In the genomic region with DNA sequence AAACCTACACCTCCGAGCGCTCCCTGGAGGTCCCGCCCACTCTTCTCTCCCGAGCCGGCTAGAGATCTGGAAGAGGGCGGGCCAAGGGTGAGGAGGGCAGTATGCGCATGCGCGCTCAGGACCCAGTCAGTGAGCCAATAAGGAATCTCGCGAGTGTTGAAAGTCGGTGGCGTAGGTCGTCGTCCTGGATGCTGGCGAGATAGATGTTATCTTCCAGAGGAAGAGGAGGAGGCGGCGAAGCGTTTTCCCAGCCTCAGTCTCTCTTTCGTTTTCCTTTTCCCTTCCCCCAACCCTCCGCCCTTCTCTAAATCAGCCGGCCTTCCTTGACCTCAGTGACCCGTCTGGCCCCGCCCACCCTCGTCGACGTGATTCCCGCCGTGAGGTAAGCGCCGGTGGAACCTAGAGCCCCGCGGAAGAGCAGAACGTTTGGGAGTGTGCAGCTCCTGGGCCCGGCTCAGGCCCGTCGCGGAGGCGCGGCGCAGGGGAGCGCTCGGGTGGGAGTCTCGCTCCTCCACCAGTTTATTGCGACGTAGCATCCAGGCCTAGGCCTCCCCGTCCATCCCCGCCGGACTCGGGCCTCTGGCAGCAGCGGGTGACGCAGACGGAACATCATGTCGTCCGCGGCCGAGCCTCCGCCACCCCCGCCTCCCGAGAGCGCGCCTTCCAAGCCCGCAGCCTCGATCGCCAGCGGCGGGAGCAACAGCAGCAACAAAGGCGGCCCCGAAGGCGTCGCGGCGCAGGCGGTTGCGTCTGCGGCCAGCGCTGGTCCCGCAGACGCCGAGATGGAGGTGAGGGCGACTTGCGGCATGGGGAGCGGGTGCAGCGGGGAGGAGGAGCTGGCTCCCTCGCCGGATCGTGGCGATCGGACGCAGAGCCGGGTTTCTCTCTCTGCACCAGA, we compare ENCODE assay signal across 8 cellular contexts. TPM values are rescaled to one million over a fixed set of nuclear protein-coding genes. Genes with fewer than 3 reads are reported as not detected.
DNase-seq lines count a peak whose midpoint lies in the region; ATAC-seq and TF ChIP-seq lines count a peak whose summit lies in the region.

A gene with protein sequence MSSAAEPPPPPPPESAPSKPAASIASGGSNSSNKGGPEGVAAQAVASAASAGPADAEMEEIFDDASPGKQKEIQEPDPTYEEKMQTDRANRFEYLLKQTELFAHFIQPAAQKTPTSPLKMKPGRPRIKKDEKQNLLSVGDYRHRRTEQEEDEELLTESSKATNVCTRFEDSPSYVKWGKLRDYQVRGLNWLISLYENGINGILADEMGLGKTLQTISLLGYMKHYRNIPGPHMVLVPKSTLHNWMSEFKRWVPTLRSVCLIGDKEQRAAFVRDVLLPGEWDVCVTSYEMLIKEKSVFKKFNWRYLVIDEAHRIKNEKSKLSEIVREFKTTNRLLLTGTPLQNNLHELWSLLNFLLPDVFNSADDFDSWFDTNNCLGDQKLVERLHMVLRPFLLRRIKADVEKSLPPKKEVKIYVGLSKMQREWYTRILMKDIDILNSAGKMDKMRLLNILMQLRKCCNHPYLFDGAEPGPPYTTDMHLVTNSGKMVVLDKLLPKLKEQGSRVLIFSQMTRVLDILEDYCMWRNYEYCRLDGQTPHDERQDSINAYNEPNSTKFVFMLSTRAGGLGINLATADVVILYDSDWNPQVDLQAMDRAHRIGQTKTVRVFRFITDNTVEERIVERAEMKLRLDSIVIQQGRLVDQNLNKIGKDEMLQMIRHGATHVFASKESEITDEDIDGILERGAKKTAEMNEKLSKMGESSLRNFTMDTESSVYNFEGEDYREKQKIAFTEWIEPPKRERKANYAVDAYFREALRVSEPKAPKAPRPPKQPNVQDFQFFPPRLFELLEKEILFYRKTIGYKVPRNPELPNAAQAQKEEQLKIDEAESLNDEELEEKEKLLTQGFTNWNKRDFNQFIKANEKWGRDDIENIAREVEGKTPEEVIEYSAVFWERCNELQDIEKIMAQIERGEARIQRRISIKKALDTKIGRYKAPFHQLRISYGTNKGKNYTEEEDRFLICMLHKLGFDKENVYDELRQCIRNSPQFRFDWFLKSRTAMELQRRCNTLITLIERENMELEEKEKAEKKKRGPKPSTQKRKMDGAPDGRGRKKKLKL (plus strand): TSS at position 389 of the 898 bp plus-strand sequence. CDS start 223 bp downstream, at position 612.

- H3K27ac Mint-ChIP-seq in natural killer cell treated with Interleukin-12 subunit alpha and Interleukin-12 subunit beta and Interleukin-15 and Interleukin-18, amount 100 ng/mL, for 72 hours = peak within 1 kb of the TSS; percentile 97 to 98

- peak; percentile 99 for DNase-seq in ELF-1 (ENCODE audit: low read depth, low spot score)
- DNase-seq in H7 = peak; percentile 89
- DNase-seq in M059J (ENCODE audit: low read depth) = peak; percentile 97
- DNase-seq in SHP77 (lab: John Stamatoyannopoulos, UW) = peak; percentile 80 to 83
- peak; percentile 90 for DNase-seq in activated effector memory CD4-positive, alpha-beta T cell treated with Interleukin-2 at 50 U/mL for 16 hours
- peak; percentile 99 for DNase-seq in fibroblast of pulmonary artery (ENCODE audit: low read depth)
- DNase-seq in natural killer cell treated with Interleukin-12 subunit alpha and Interleukin-12 subunit beta and Interleukin-15 and Interleukin-18, amount 100 ng/mL, for 72 hours (ENCODE audit: low spot score) = peak; percentile 98
- peak; percentile 95 for DNase-seq in stimulated activated naive CD8-positive, alpha-beta T cell treated with anti-CD3 and anti-CD28 coated beads, Interleukin-15, Interleukin-2, amounts not matched to agents 100 U/mL and 50 U/mL, for 24 hours

- H3K4me3 ChIP-seq in H7 (ENCODE audit: insufficient read depth, low read depth, low read length) (peak within 1 kb of the TSS; percentile 98), fibroblast of pulmonary artery (replicated peaks; ENCODE audit: low read depth, low read length) (peak within 1 kb of the TSS; percentile 94)

- peaks cover 0 to 7% of the 10 kb centered on the region in 2 donors for H3K27me3 Mint-ChIP-seq in natural killer cell treated with Interleukin-12 subunit alpha and Interleukin-12 subunit beta and Interleukin-15 and Interleukin-18, amount 100 ng/mL, for 72 hours

- peaks cover 12% of the 10 kb centered on the region for H3K36me3 Mint-ChIP-seq in natural killer cell treated with Interleukin-12 subunit alpha and Interleukin-12 subunit beta and Interleukin-15 and Interleukin-18, amount 100 ng/mL, for 72 hours

- H3K4me1 Mint-ChIP-seq in natural killer cell treated with Interleukin-12 subunit alpha and Interleukin-12 subunit beta and Interleukin-15 and Interleukin-18, amount 100 ng/mL, for 72 hours (ENCODE audit: low read depth in 2 of 2) = peaks cover 26 to 35% of the 10 kb centered on the region in 2 donors

- no peaks in the 10 kb centered on the region for H3K9me3 Mint-ChIP-seq in natural killer cell treated with Interleukin-12 subunit alpha and Interleukin-12 subunit beta and Interleukin-15 and Interleukin-18, amount 100 ng/mL, for 72 hours

- peak within 1 kb of the TSS; percentile 99 for H3K4me3 Mint-ChIP-seq in natural killer cell treated with Interleukin-12 subunit alpha and Interleukin-12 subunit beta and Interleukin-15 and Interleukin-18, amount 100 ng/mL, for 72 hours

- H3K27me3 ChIP-seq in H7 (ENCODE audit: control insufficient read depth, insufficient read depth, low read length) = no peaks in the 10 kb centered on the region

- peak; percentile 93 to 95 for ATAC-seq in natural killer cell treated with Interleukin-12 subunit alpha and Interleukin-12 subunit beta and Interleukin-15 and Interleukin-18, amount 100 ng/mL, for 72 hours
- peak; percentile 90 for ATAC-seq in stimulated activated naive CD8-positive, alpha-beta T cell treated with anti-CD3 and anti-CD28 coated beads, Interleukin-15, Interleukin-2, amounts not matched to agents 100 U/mL and 50 U/mL, for 24 hours

- TF ChIP-seq CTCF in fibroblast of pulmonary artery (IDR thresholded peaks at IDR 0.05; ENCODE audit: low read length, missing control alignments) = no peak

- H3K36me3 ChIP-seq in H7 (replicated peaks; ENCODE audit: control insufficient read depth, insufficient read depth, low read length) = peaks cover 4% of the 10 kb centered on the region; the same call in 1 of the 2 replicates

RNA-seq across cellular contexts. Expression of the gene that starts here (rescaled TPM):
- 64.1 and 107 TPM in 2 replicates for total RNA-seq in H7 (2014; rRNA removed; shearing (Covaris generic))
- total RNA-seq in M059J (2014; rRNA removed; shearing (Covaris generic)) = 26.5 and 39.5 TPM in 2 replicates
- 10 to 100 TPM; 42.6 to 44.7 TPM for total RNA-seq in natural killer cell treated with Interleukin-12 subunit alpha and Interleukin-12 subunit beta and Interleukin-15 and Interleukin-18, amount 100 ng/mL, for 72 hours

Comparison
In these comparisons a context has a peak if more than half of its experiments do, and no peak if none do; other contexts are left out.
1. Peak in every context shown above with its lines: DNase-seq, ATAC-seq and H3K4me3 ChIP-seq.